1 cellular context compared by ENCODE assay signal in the genomic region with DNA sequence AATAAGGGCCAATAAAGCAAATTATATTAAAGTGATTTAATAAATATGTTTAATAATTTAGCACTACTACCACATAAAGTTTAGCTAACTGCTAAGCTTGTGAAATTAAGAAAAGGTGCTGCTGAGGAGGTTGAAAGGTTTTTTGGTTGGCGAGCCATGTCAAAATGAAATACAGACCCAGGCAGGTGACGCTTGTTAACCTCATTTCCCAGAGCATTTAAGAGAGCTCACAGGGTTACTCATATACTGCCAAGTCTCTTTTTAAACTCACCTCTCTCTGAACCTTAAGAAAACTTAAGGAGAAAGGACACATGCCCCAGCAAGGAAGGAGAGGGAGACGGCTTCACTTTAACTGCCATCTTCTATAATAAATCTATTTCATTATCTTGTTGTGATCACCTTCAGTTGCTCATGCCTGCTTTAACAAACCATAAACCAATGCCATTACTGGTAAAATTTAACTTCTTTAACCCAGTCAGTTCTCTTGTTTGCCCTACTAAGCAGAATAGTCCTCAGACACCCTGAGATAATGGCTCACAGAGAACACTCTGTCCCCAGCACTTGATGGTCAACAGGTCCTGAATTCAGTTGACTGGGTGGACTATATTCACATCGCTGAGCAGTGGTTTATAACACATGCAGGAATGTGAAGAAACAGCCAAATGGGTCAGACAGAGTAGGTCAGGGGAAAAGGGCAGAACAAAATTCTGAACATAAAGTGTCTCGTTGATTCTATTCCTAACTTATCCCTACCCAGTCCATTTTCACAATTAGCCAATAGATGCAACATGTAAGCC.
TF ChIP-seq lines count a peak whose summit lies in the region.

No MANE protein-coding gene starts in this region.

TF ChIP-seq in SK-N-SH, 30 proteins besides CTCF, POLR2A, EP300 and RAD21 (continued from another document):
- TF ChIP-seq, protein P1, sequence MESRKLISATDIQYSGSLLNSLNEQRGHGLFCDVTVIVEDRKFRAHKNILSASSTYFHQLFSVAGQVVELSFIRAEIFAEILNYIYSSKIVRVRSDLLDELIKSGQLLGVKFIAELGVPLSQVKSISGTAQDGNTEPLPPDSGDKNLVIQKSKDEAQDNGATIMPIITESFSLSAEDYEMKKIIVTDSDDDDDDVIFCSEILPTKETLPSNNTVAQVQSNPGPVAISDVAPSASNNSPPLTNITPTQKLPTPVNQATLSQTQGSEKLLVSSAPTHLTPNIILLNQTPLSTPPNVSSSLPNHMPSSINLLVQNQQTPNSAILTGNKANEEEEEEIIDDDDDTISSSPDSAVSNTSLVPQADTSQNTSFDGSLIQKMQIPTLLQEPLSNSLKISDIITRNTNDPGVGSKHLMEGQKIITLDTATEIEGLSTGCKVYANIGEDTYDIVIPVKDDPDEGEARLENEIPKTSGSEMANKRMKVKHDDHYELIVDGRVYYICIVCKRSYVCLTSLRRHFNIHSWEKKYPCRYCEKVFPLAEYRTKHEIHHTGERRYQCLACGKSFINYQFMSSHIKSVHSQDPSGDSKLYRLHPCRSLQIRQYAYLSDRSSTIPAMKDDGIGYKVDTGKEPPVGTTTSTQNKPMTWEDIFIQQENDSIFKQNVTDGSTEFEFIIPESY (IDR thresholded peaks at IDR 0.05; ENCODE audit: borderline replicate concordance, low read depth): no peak
